ENCODE assay signal across 1 cellular context in genomic region chr16:79146-80054, GRCh38.
TF ChIP-seq lines count a peak whose summit lies in the region.

No MANE protein-coding gene starts in this region.

TF ChIP-seq in HCT116, 20 proteins besides CTCF, POLR2A, EP300 and RAD21 (continued from another document):
- TF ChIP-seq SRF (IDR thresholded peaks at IDR 0.05; ENCODE audit: low read depth) (no peak), FOSL1 (IDR thresholded peaks at IDR 0.05; ENCODE audit: low read depth) (no peak), SP1 (IDR thresholded peaks at IDR 0.05; ENCODE audit: low read depth) (no peak), EZH2 (IDR thresholded peaks at IDR 0.05) (no peak)
